1 cellular context compared by ENCODE assay signal in genomic region chr21:38985423-38986378, GRCh38.
TF ChIP-seq lines count a peak whose summit lies in the region.

No MANE protein-coding gene starts in this region.

TF ChIP-seq in HEK293, 187 proteins besides CTCF, POLR2A, EP300 and RAD21 (continued from another document and continues in another):
- TF ChIP-seq ZEB2 (tag by site-specific recombination; IDR thresholded peaks at IDR 0.05) (peak; percentile 93), ZSCAN23 (tag by site-specific recombination; IDR thresholded peaks at IDR 0.05) (peak; percentile 98), ZNF16 (tag by site-specific recombination; IDR thresholded peaks at IDR 0.05; ENCODE audit: low read depth) (no peak), TSHZ1 (tag by site-specific recombination; IDR thresholded peaks at IDR 0.05; ENCODE audit: borderline replicate concordance) (peak; percentile 95), ZSCAN4 (tag by site-specific recombination; IDR thresholded peaks at IDR 0.05) (peak; percentile 60; the same call in 1 of the 2 replicates), ZNF391 (tag by site-specific recombination; IDR thresholded peaks at IDR 0.05; ENCODE audit: borderline replicate concordance, low read depth) (peak; percentile 77; the same call in 1 of the 2 replicates), ZNF600 (tag by site-specific recombination; IDR thresholded peaks at IDR 0.05) (peak; percentile 67), ZNF155 (tag by site-specific recombination; IDR thresholded peaks at IDR 0.05) (no peak), HOXA7 (CRISPR knock-in tag; IDR thresholded peaks at IDR 0.05; ENCODE audit: borderline replicate concordance) (no peak), BCL11A (tag by site-specific recombination; IDR thresholded peaks at IDR 0.05; ENCODE audit: low read depth) (peak; percentile 92), KLF9 (tag by site-specific recombination; IDR thresholded peaks at IDR 0.05; ENCODE audit: low read depth) (no peak; the same call in 1 of the 2 replicates), ZNF561 (tag by site-specific recombination; IDR thresholded peaks at IDR 0.05; ENCODE audit: borderline replicate concordance) (peak; percentile 85), ZNF626 (tag by site-specific recombination; IDR thresholded peaks at IDR 0.05) (no peak), ZNF18 (tag by site-specific recombination; IDR thresholded peaks at IDR 0.05) (peak; percentile 88), ZNF274 (IDR thresholded peaks at IDR 0.05; ENCODE audit: low read length) (no peak), ZNF274 (tag by site-specific recombination; IDR thresholded peaks at IDR 0.05; ENCODE audit: borderline replicate concordance) (no peak), ZNF792 (tag by site-specific recombination; IDR thresholded peaks at IDR 0.05) (no peak), ELK4 (IDR thresholded peaks at IDR 0.05; ENCODE audit: borderline replicate concordance, low read depth, low read length) (no peak), ZNF37A (tag by site-specific recombination; IDR thresholded peaks at IDR 0.05) (no peak), KLF16 (tag by site-specific recombination; IDR thresholded peaks at IDR 0.05) (peak; percentile 78), ZNF302 (tag by site-specific recombination; IDR thresholded peaks at IDR 0.05; ENCODE audit: low read depth) (peak; percentile 39; the same call in 1 of the 2 replicates), ZNF571 (tag by site-specific recombination; IDR thresholded peaks at IDR 0.05) (no peak), SP7 (tag by site-specific recombination; IDR thresholded peaks at IDR 0.05) (peak; percentile 100), BCL11B (tag by site-specific recombination; IDR thresholded peaks at IDR 0.05; ENCODE audit: low read depth) (peak; percentile 41), INSM2 (tag by site-specific recombination; IDR thresholded peaks at IDR 0.05) (peak; percentile 95), ZNF555 (tag by site-specific recombination; conservative IDR thresholded peaks at IDR 0.05) (no peak), SP3 (tag by site-specific recombination; IDR thresholded peaks at IDR 0.05) (peak; percentile 31; the same call in 1 of the 2 replicates), ZNF704 (tag by site-specific recombination; IDR thresholded peaks at IDR 0.05) (no peak), ZNF121 (tag by site-specific recombination; IDR thresholded peaks at IDR 0.05) (0 out of 2 replicates have a peak, but pooled peaks have one; percentile 36), ZNF639 (tag by site-specific recombination; IDR thresholded peaks at IDR 0.05) (peak; percentile 90), ZNF768 (tag by site-specific recombination; IDR thresholded peaks at IDR 0.05) (no peak), ZNF777 (tag by site-specific recombination; IDR thresholded peaks at IDR 0.05; ENCODE audit: borderline replicate concordance) (no peak), PRDM2 (tag by site-specific recombination; IDR thresholded peaks at IDR 0.05; ENCODE audit: borderline replicate concordance) (no peak), WT1 (tag by site-specific recombination; IDR thresholded peaks at IDR 0.05) (peak; percentile 100), ZNF501 (tag by site-specific recombination; IDR thresholded peaks at IDR 0.05) (no peak; the same call in 1 of the 2 replicates), ZNF2 (tag by site-specific recombination; IDR thresholded peaks at IDR 0.05) (0 out of 2 replicates have a peak, but pooled peaks have one; percentile 87), ZNF677 (tag by site-specific recombination; IDR thresholded peaks at IDR 0.05) (no peak), ZNF175 (tag by site-specific recombination; IDR thresholded peaks at IDR 0.05) (no peak), ZNF138 (tag by site-specific recombination; IDR thresholded peaks at IDR 0.05; ENCODE audit: borderline replicate concordance) (no peak), ZSCAN18 (tag by site-specific recombination; IDR thresholded peaks at IDR 0.05) (no peak), GLIS2 (tag by site-specific recombination; IDR thresholded peaks at IDR 0.05) (peak; percentile 19; the same call in 1 of the 2 replicates)
